ENCODE assay signal across 9 cellular contexts in genomic region chr5:176855598-176855997, GRCh38. TPM values are rescaled to one million over a fixed set of nuclear protein-coding genes. Genes with fewer than 3 reads are reported as not detected.
"Had no signal": no experiment of that assay in that cellular context is flagged by ENCODE, and none has a peak within 500 bp of the region (broad histone marks: within the 10 kb centered on the region; RNA-seq: fewer than 3 reads in every experiment).

No MANE protein-coding gene starts in this region.

- DNase-seq: GDM1, GF-D8 had no signal

- H3K4me3 ChIP-seq: GM12878 had no signal

- FAIRE-seq: G401.6, GM12878, GM12891, GM12892, GM18507, GM19239 had no signal

- ATAC-seq: GM12878 had no signal

RNA-seq across cellular contexts. Expression of gene HK3, which starts 43.5 kb away (rescaled TPM):
- total RNA-seq: G401 had no signal

RNA-seq across cellular contexts. Expression of gene UNC5A, which starts 45.2 kb away (rescaled TPM):
- total RNA-seq: G401, GM12878 had no signal
- polyA plus RNA-seq: GM12878 had no signal
